18 cellular contexts compared by ENCODE assay signal in the genomic region with DNA sequence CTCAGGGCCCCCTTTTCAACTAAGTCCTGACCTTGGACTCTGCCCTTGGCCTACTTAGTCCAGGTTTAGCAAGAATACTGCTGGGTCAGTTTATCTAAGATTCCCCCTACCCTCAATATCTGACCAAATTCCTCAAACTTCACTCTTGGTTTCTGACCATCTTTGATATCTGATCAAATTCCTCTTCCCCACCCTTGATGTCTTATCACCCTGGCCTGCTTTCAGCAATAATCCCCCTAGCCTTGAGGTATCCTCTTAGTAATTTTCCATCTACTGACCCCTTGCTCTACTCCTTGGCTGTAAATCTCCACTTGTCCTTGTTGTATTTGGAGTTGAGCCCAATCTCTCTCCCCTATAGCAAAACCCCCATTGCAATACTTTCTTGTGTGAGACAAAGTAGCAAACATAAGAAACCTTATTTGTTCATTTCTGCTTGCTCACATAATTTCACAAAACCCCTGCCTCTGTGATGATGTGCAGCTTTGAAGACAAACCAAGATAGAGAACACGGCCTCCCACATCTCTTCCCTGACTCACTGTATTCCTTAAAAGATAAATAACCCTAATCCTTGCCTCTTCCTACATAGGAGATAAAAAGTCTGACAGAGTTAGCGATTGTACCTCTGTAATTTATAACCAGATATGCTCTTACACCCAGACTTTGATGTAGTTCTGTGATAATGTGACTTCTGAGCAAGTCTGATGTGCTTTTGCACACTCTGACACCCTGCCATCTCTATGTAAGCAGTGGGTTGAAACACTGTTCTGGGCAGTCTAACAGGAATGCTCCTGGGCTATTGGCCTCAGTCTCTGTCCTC. TPM values are rescaled to one million over a fixed set of nuclear protein-coding genes. Genes with fewer than 3 reads are reported as not detected.
"Had no signal": no experiment of that assay in that cellular context is flagged by ENCODE, and none has a peak within 500 bp of the region (broad histone marks: within the 10 kb centered on the region; RNA-seq: fewer than 3 reads in every experiment).

No MANE protein-coding gene starts in this region.

- H3K4me1 Mint-ChIP-seq: activated naive CD8-positive, alpha-beta T cell treated with anti-CD3 and anti-CD28 coated beads, Interleukin-2, amount 10 ng/mL, durations not matched to agents 7 days and 5 days; memory B cell had no signal

- H3K4me3 Mint-ChIP-seq: activated CD4-positive, alpha-beta memory T cell treated with anti-CD3 and anti-CD28 coated beads for 36 hours; activated naive CD8-positive, alpha-beta T cell treated with anti-CD3 and anti-CD28 coated beads, Interleukin-2, amount 10 ng/mL, durations not matched to agents 7 days and 5 days; memory B cell; neural crest cell had no signal

- ATAC-seq: pancreas had no signal

- H3K27ac Mint-ChIP-seq: activated CD4-positive, alpha-beta memory T cell treated with anti-CD3 and anti-CD28 coated beads for 36 hours; activated naive CD8-positive, alpha-beta T cell treated with anti-CD3 and anti-CD28 coated beads, Interleukin-2, amount 10 ng/mL, durations not matched to agents 7 days and 5 days; memory B cell had no signal

- DNase-seq: activated CD4-positive, alpha-beta memory T cell treated with anti-CD3 and anti-CD28 coated beads for 36 hours; activated CD4-positive, CD25-positive, alpha-beta regulatory T cell treated with anti-CD3 and anti-CD28 coated beads, Interleukin-2, amount 50 U/mL, for 72 hours; activated gamma-delta T cell treated with Interleukin-2 at 50 U/mL for 16 hours; activated naive CD8-positive, alpha-beta T cell treated with anti-CD3 and anti-CD28 coated beads, Interleukin-2, amount 10 ng/mL, durations not matched to agents 7 days and 5 days; activated T-cell treated with anti-CD3 and anti-CD28 coated beads, Interleukin-2, amount 50 U/mL, for 48 hours; aorta; effector CD4-positive, alpha-beta T cell; left cardiac atrium; pancreas; retina; stomach; T-helper 2 cell had no signal

- H3K36me3 Mint-ChIP-seq: activated CD4-positive, alpha-beta memory T cell treated with anti-CD3 and anti-CD28 coated beads for 36 hours; activated naive CD8-positive, alpha-beta T cell treated with anti-CD3 and anti-CD28 coated beads, Interleukin-2, amount 10 ng/mL, durations not matched to agents 7 days and 5 days; memory B cell had no signal

- H3K9me3 Mint-ChIP-seq: activated CD4-positive, alpha-beta memory T cell treated with anti-CD3 and anti-CD28 coated beads for 36 hours; activated naive CD8-positive, alpha-beta T cell treated with anti-CD3 and anti-CD28 coated beads, Interleukin-2, amount 10 ng/mL, durations not matched to agents 7 days and 5 days; memory B cell; neural crest cell had no signal

- FAIRE-seq: pancreas, urothelium cell line had no signal

RNA-seq across cellular contexts. Expression of a gene that starts 13.8 kb away (rescaled TPM):
- total RNA-seq: activated CD4-positive, alpha-beta memory T cell treated with anti-CD3 and anti-CD28 coated beads for 36 hours; activated naive CD8-positive, alpha-beta T cell treated with anti-CD3 and anti-CD28 coated beads, Interleukin-2, amount 10 ng/mL, durations not matched to agents 7 days and 5 days; aorta; cardiac septum; fibroblast of lung; glomerular endothelial cell; left cardiac atrium; neural crest cell had no signal
